In the genomic region with DNA sequence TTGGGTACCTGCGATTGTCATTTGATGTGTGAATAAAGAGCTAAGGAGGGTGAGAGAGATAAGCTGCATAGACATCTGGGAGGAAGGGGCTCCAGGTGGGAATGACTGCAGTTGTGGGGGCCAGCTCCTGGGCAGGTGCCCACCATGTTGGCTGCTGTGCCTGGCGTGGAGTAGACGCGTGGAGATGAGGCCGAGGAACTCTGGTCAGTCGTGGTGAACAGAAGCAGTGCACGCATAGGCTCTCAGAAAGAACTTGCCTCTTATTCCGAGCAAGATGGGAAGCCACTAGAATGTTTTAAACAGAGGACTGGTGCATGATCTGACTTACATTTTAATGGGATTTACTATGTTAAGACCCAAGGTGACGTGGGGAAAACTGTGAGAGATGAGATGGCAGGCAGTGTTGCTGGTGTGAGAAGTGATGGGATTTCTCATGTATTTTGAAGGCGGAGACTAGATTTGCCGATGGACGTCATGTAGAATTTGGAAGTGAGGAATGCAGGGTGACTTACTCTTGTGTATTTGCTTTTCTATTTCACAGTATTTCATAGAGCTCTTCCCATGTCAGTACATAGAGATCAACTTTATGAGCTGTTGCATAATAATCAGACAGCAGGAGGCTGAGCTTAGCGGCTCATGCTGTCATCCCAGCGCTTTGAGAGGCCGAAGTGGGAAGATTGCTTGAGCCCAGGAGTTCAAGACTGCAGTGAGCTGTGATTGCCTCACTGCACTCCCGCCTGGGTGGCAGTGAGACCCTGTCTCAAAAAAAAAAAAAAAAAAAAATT, we compare ENCODE assay signal across 1 cellular context.
TF ChIP-seq lines count a peak whose summit lies in the region.

No MANE protein-coding gene starts in this region.

TF ChIP-seq in GM23338, 12 proteins besides CTCF, POLR2A, EP300 and RAD21 (continued from another document):
- TF ChIP-seq, protein P1, sequence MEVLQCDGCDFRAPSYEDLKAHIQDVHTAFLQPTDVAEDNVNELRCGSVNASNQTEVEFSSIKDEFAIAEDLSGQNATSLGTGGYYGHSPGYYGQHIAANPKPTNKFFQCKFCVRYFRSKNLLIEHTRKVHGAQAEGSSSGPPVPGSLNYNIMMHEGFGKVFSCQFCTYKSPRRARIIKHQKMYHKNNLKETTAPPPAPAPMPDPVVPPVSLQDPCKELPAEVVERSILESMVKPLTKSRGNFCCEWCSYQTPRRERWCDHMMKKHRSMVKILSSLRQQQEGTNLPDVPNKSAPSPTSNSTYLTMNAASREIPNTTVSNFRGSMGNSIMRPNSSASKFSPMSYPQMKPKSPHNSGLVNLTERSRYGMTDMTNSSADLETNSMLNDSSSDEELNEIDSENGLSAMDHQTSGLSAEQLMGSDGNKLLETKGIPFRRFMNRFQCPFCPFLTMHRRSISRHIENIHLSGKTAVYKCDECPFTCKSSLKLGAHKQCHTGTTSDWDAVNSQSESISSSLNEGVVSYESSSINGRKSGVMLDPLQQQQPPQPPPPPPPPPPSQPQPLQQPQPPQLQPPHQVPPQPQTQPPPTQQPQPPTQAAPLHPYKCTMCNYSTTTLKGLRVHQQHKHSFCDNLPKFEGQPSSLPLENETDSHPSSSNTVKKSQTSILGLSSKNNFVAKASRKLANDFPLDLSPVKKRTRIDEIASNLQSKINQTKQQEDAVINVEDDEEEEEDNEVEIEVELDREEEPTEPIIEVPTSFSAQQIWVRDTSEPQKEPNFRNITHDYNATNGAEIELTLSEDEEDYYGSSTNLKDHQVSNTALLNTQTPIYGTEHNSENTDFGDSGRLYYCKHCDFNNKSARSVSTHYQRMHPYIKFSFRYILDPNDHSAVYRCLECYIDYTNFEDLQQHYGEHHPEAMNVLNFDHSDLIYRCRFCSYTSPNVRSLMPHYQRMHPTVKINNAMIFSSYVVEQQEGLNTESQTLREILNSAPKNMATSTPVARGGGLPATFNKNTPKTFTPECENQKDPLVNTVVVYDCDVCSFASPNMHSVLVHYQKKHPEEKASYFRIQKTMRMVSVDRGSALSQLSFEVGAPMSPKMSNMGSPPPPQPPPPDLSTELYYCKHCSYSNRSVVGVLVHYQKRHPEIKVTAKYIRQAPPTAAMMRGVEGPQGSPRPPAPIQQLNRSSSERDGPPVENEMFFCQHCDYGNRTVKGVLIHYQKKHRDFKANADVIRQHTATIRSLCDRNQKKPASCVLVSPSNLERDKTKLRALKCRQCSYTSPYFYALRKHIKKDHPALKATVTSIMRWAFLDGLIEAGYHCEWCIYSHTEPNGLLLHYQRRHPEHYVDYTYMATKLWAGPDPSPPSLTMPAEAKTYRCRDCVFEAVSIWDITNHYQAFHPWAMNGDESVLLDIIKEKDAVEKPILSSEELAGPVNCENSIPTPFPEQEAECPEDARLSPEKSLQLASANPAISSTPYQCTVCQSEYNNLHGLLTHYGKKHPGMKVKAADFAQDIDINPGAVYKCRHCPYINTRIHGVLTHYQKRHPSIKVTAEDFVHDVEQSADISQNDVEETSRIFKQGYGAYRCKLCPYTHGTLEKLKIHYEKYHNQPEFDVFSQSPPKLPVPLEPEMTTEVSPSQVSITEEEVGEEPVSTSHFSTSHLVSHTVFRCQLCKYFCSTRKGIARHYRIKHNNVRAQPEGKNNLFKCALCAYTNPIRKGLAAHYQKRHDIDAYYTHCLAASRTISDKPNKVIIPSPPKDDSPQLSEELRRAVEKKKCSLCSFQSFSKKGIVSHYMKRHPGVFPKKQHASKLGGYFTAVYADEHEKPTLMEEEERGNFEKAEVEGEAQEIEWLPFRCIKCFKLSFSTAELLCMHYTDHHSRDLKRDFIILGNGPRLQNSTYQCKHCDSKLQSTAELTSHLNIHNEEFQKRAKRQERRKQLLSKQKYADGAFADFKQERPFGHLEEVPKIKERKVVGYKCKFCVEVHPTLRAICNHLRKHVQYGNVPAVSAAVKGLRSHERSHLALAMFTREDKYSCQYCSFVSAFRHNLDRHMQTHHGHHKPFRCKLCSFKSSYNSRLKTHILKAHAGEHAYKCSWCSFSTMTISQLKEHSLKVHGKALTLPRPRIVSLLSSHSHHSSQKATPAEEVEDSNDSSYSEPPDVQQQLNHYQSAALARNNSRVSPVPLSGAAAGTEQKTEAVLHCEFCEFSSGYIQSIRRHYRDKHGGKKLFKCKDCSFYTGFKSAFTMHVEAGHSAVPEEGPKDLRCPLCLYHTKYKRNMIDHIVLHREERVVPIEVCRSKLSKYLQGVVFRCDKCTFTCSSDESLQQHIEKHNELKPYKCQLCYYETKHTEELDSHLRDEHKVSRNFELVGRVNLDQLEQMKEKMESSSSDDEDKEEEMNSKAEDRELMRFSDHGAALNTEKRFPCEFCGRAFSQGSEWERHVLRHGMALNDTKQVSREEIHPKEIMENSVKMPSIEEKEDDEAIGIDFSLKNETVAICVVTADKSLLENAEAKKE (CRISPR knock-in tag; IDR thresholded peaks at IDR 0.05), result no peak
- TF ChIP-seq NANOG (IDR thresholded peaks at IDR 0.05; ENCODE audit: borderline replicate concordance), result no peak
- TF ChIP-seq JUNB (IDR thresholded peaks at IDR 0.05; ENCODE audit: unreplicated experiment), result no peak
- no peak for TF ChIP-seq POLR2AphosphoS5 (IDR thresholded peaks at IDR 0.05; ENCODE audit: low read depth)
- TF ChIP-seq, protein P2, sequence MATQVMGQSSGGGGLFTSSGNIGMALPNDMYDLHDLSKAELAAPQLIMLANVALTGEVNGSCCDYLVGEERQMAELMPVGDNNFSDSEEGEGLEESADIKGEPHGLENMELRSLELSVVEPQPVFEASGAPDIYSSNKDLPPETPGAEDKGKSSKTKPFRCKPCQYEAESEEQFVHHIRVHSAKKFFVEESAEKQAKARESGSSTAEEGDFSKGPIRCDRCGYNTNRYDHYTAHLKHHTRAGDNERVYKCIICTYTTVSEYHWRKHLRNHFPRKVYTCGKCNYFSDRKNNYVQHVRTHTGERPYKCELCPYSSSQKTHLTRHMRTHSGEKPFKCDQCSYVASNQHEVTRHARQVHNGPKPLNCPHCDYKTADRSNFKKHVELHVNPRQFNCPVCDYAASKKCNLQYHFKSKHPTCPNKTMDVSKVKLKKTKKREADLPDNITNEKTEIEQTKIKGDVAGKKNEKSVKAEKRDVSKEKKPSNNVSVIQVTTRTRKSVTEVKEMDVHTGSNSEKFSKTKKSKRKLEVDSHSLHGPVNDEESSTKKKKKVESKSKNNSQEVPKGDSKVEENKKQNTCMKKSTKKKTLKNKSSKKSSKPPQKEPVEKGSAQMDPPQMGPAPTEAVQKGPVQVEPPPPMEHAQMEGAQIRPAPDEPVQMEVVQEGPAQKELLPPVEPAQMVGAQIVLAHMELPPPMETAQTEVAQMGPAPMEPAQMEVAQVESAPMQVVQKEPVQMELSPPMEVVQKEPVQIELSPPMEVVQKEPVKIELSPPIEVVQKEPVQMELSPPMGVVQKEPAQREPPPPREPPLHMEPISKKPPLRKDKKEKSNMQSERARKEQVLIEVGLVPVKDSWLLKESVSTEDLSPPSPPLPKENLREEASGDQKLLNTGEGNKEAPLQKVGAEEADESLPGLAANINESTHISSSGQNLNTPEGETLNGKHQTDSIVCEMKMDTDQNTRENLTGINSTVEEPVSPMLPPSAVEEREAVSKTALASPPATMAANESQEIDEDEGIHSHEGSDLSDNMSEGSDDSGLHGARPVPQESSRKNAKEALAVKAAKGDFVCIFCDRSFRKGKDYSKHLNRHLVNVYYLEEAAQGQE (IDR thresholded peaks at IDR 0.05; ENCODE audit: unreplicated experiment), result no peak
- TF ChIP-seq STAT1 (IDR thresholded peaks at IDR 0.05; ENCODE audit: unreplicated experiment), result no peak
- TF ChIP-seq EZH2 (IDR thresholded peaks at IDR 0.05; ENCODE audit: low read depth, unreplicated experiment), result no peak
- no peak for TF ChIP-seq ZNF331 (CRISPR knock-in tag; IDR thresholded peaks at IDR 0.05; ENCODE audit: low read depth)
